In the genomic region with DNA sequence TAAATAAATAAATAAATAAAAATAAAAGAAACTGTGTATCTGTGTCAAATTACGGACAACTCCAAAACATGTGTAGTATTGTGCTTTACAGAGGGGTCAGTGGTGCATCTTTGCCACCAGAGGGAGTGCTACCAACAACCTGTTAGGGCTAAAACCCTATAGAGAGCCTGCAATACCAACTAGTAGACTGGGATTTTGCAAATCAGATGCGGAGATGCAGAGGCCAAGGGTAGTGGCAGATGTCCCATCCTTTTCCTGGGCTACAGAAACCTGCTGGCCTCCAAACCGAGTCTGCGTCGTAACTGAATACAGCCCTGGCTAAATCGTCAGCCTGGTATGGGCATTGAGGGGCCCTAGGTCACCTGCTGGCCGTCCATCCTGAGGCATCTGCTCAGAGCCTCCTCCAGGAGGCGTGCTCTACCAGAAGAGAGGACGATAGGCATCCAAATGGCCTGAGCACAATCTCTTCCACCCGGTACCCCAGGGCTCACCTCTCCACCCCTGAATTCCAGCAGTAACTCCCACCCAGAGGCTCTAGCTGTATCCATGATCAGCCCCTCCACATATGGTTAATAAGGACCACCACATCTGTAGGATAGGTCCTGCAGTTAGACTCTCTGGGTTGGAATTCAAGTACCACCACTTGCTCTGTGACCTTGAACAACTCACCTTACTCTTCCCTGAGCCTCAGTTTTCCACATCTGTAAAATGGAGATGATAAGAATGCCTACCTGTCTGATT, we compare ENCODE assay signal across 8 cellular contexts. TPM values are rescaled to one million over a fixed set of nuclear protein-coding genes. Genes with fewer than 3 reads are reported as not detected.
A peak's percentile ranks its signal among the peaks of the same experiment; 100 is the strongest.
DNase-seq lines count a peak whose midpoint lies in the region; ATAC-seq and TF ChIP-seq lines count a peak whose summit lies in the region.

No MANE protein-coding gene starts in this region.

- DNase-seq in A172 (ENCODE audit: low spot score): peak; percentile 86
- peak; percentile 74 for DNase-seq in GM13977 (ENCODE audit: low spot score)
- peak; percentile 51 for DNase-seq in NCI-H1105 treated with DMSO at 0.1 percent for 48 hours (lab: John Stamatoyannopoulos, UW)
- DNase-seq in SKM-1 (lab: John Stamatoyannopoulos, UW; ENCODE audit: unreplicated experiment): peak; percentile 86
- DNase-seq in adrenal gland: peak; percentile 58 to 83 (median 68)
- peak; percentile 84 for DNase-seq in cardiac septum (ENCODE audit: low spot score)
- peak; percentile 61 for DNase-seq in prostate gland (ENCODE audit: low spot score)

- TF ChIP-seq POLR2A in adrenal gland (IDR thresholded peaks at IDR 0.05): no peak
- TF ChIP-seq POLR2A in prostate gland (IDR thresholded peaks at IDR 0.05): no peak

- WGBS in adrenal gland, 4 donors: 0 to 4% (median 2%) methylated on average over 6 to 10 of the region's 10 CpGs
- 7% methylated on average over 10 of the region's 10 CpGs for WGBS in prostate gland

- in situ Hi-C loops in GM13977 (cut with MboI; ENCODE audit: low pct_unique_long_range_greater_than_20kb, low sequenced_read_pairs, unreplicated experiment): no loop called here

- H3K9me3 ChIP-seq in adrenal gland (replicated peaks in 1 of 3) (no peaks in the 10 kb centered on the region), prostate gland (no peaks in the 10 kb centered on the region)

- peak overlapping the region in 1 of 5 donors; percentile 24 for H3K27ac ChIP-seq in adrenal gland
- H3K27ac ChIP-seq in prostate gland: no peak overlapping the region

- H3K27me3 ChIP-seq in adrenal gland (no peaks in the 10 kb centered on the region), prostate gland (replicated peaks; ENCODE audit: insufficient read depth) (no peaks in the 10 kb centered on the region)

- H3K4me3 ChIP-seq in adrenal gland: no peak overlapping the region
- no peak overlapping the region for H3K4me3 ChIP-seq in prostate gland

- peaks cover 0 to 15% of the 10 kb centered on the region in 2 donors for H3K4me1 ChIP-seq in adrenal gland (replicated peaks in 1 of 2)
- peaks cover 2% of the 10 kb centered on the region for H3K4me1 ChIP-seq in prostate gland (replicated peaks)

- peak; percentile 85 for TF ChIP-seq CTCF in GM13977 (IDR thresholded peaks at IDR 0.05; ENCODE audit: extremely low read depth, insufficient read depth, missing control alignments)
- peak; percentile 77 to 91 (median 84) for TF ChIP-seq CTCF in adrenal gland (IDR thresholded peaks at IDR 0.05)
- peak; percentile 49 to 83 (median 78) for TF ChIP-seq CTCF in prostate gland (IDR thresholded peaks at IDR 0.05)

- intact Hi-C loops in adrenal gland (cut with DNase I) (no loop called here), cardiac septum (cut with DNase I) (loop anchor here (2.0 to 10.0 kb wide), 2 partner anchors 147 to 205 kb away; no protein-coding TSS in a partner anchor), prostate gland (cut with DNase I) (no loop called here)

- ATAC-seq in HG02840 (IDR thresholded peaks at IDR 0.05; ENCODE audit: low FRiP score, unreplicated experiment): peak; percentile 78

- H3K36me3 ChIP-seq in adrenal gland (replicated peaks in 1 of 2): no peaks in the 10 kb centered on the region
- no peaks in the 10 kb centered on the region for H3K36me3 ChIP-seq in prostate gland

RNA-seq across cellular contexts. Expression of gene RRP12, which starts 6.2 kb away (rescaled TPM):
- 47.9 and 52.8 TPM in 2 replicates for total RNA-seq in A172 (2014; rRNA removed; shearing (Covaris generic))
- total RNA-seq in adrenal gland (10 to 100 TPM; 13.3 to 56.9 (median 27.6) TPM), cardiac septum (23.5 TPM), prostate gland (10 to 100 TPM; 14.9 to 38.6 TPM)
- polyA plus RNA-seq in adrenal gland: 10 to 100 TPM; 27.2 to 42.9 (median 35.6) TPM

RNA-seq across cellular contexts. Expression of gene PGAM1, which starts 18.6 kb away (rescaled TPM):
- 967 and 1,053 TPM in 2 replicates for total RNA-seq in A172 (2014; rRNA removed; shearing (Covaris generic))
- 100 to 1,000 TPM; 307 to 578 (median 398) TPM for total RNA-seq in adrenal gland
- polyA plus RNA-seq in adrenal gland: 100 to 1,000 TPM in 1 of 3 donors, 10 to 100 TPM in 2; 55.4 to 627 (median 84.4) TPM
- 331 TPM for total RNA-seq in cardiac septum
- 100 to 1,000 TPM; 198 to 277 TPM for total RNA-seq in prostate gland

RNA-seq across cellular contexts. Expression of gene EXOSC1, which starts 38.4 kb away (rescaled TPM):
- total RNA-seq in A172 (2014; rRNA removed; shearing (Covaris generic)): 101 and 116 TPM in 2 replicates
- 10 to 100 TPM; 22.3 to 95.8 (median 32.6) TPM for total RNA-seq in adrenal gland
- 10 to 100 TPM; 38.3 to 46.7 (median 38.5) TPM for polyA plus RNA-seq in adrenal gland
- total RNA-seq in cardiac septum: 15.8 TPM
- total RNA-seq in prostate gland: 10 to 100 TPM; 21.8 to 30.8 TPM

RNA-seq across cellular contexts. Expression of gene ZDHHC16, which starts 38.6 kb away (rescaled TPM):
- total RNA-seq in A172 (2014; rRNA removed; shearing (Covaris generic)): 85.5 and 108 TPM in 2 replicates
- 10 to 100 TPM; 18.8 to 42.0 (median 24.3) TPM for total RNA-seq in adrenal gland
- polyA plus RNA-seq in adrenal gland: 10 to 100 TPM; 30.9 to 41.1 (median 38.4) TPM
- total RNA-seq in cardiac septum: 25.5 TPM
- 10 to 100 TPM; 30.8 to 42.4 TPM for total RNA-seq in prostate gland
